14 cellular contexts compared by ENCODE assay signal in the genomic region with DNA sequence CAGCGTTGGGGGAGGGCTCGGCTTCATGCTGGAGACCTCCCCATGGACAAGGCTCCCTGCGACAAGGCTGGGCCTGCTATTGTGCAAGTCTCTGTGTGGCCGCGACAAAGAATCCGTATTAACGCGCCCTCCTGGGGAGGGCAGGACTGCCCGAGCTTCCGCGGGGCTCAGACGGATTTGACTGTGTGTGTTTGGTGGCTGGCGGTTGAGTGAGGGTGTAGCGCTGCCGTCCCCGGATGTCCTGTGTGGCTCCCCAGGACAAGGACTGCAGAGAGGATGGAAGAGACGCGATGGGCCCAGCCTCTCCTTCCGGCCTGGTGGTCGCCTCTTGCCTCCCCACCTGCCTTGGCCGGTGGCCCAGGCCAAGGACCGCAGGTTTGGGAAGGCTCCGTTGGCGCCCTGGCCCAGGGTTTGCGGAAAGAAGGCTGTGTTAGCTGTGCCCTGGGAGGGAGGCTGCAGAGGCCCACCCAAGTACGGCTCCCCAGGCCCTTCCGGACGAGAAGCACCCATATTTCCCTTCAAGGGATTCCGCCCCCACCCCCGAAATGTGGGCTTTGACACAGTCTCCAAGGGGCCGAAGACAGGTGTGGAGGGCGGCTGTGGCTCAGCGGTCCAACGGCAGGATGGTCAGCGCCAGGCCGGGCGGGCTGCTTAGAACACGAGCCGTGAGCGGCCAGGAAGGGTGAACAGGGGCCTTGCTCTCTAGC. TPM values are rescaled to one million over a fixed set of nuclear protein-coding genes. Genes with fewer than 3 reads are reported as not detected.
DNase-seq lines count a peak whose midpoint lies in the region; ATAC-seq and TF ChIP-seq lines count a peak whose summit lies in the region.
"Had no signal": no experiment of that assay in that cellular context is flagged by ENCODE, and none has a peak within 500 bp of the region (broad histone marks: within the 10 kb centered on the region; RNA-seq: fewer than 3 reads in every experiment).

No MANE protein-coding gene starts in this region.

- peaks cover 5% of the 10 kb centered on the region for H3K4me1 Mint-ChIP-seq in T-helper 1 cell treated with Interleukin-12 subunit alpha and Interleukin-12 subunit beta and Interleukin-4 antibody, amounts not matched to agents 30 μg/mL and 1 μg/mL, for 36 hours (ENCODE audit: low read depth)
- H3K4me1 Mint-ChIP-seq in endodermal cell: peaks cover 15% of the 10 kb centered on the region
- peaks cover 38% of the 10 kb centered on the region for H3K4me1 Mint-ChIP-seq in stimulated activated naive CD8-positive, alpha-beta T cell treated with anti-CD3 and anti-CD28 coated beads, Interleukin-15, amount 100 ng/mL, for 72 hours

- no peak overlapping the region for H3K27ac ChIP-seq in cardiac muscle cell
- H3K27ac ChIP-seq in endodermal cell (ENCODE audit: low read depth, low read length): no peak overlapping the region
- no peak overlapping the region for H3K27ac ChIP-seq in body of pancreas

- H3K4me3 ChIP-seq in cardiac muscle cell (peak overlapping the region; percentile 0), endodermal cell (ENCODE audit: low read length) (no peak overlapping the region), body of pancreas (no peak overlapping the region)

- TF ChIP-seq CTCF in cardiac muscle cell (IDR thresholded peaks at IDR 0.05; ENCODE audit: low read depth, low read length): no peak
- no peak for TF ChIP-seq CTCF in endodermal cell (conservative IDR thresholded peaks at IDR 0.05)
- no peak for TF ChIP-seq CTCF in body of pancreas (IDR thresholded peaks at IDR 0.05)

- DNase-seq in cardiac muscle cell (ENCODE audit: low read depth in 1 of 2, low spot score in 1 of 2): no peak
- no peak for DNase-seq in Right ventricle myocardium superior
- peak; percentile 85 for DNase-seq in endodermal cell
- DNase-seq in stimulated activated naive CD8-positive, alpha-beta T cell treated with anti-CD3 and anti-CD28 coated beads, Interleukin-15, amount 100 ng/mL, for 72 hours: peak in 1 of 2 donors; percentile 37
- DNase-seq in amygdala (lab: John Stamatoyannopoulos, UW): no peak
- DNase-seq in body of pancreas: no peak
- no peak for DNase-seq in foreskin melanocyte
- DNase-seq: GDM1; NCI-H446; stimulated activated naive CD4-positive, alpha-beta T cell treated with Interleukin-2 at 50 U/mL for 16 hours had no signal

- 2 to 3% methylated on average over 16 to 40 of the region's 40 CpGs for WGBS in endodermal cell (ENCODE audit: insufficient coverage in 1 of 2, insufficient read length in 1 of 2), 2 experiments
- 4 to 5% methylated on average over 15 to 40 of the region's 40 CpGs for WGBS in body of pancreas, 2 donors

- no peak for ATAC-seq in Right ventricle myocardium superior (ENCODE audit: poor library complexity)
- peak; percentile 69 for ATAC-seq in stimulated activated naive CD8-positive, alpha-beta T cell treated with anti-CD3 and anti-CD28 coated beads, Interleukin-15, amount 100 ng/mL, for 72 hours
- ATAC-seq in body of pancreas: no peak

- no peak overlapping the region for H3K4me3 Mint-ChIP-seq in T-helper 1 cell treated with Interleukin-12 subunit alpha and Interleukin-12 subunit beta and Interleukin-4 antibody, amounts not matched to agents 30 μg/mL and 1 μg/mL, for 36 hours
- H3K4me3 Mint-ChIP-seq in endodermal cell: peak overlapping the region; percentile 6
- peak overlapping the region in 1 of 2 donors; percentile 53 for H3K4me3 Mint-ChIP-seq in stimulated activated naive CD8-positive, alpha-beta T cell treated with anti-CD3 and anti-CD28 coated beads, Interleukin-15, amount 100 ng/mL, for 72 hours

- H3K9me3 Mint-ChIP-seq in T-helper 1 cell treated with Interleukin-12 subunit alpha and Interleukin-12 subunit beta and Interleukin-4 antibody, amounts not matched to agents 30 μg/mL and 1 μg/mL, for 36 hours: no peaks in the 10 kb centered on the region
- H3K9me3 Mint-ChIP-seq in endodermal cell: no peaks in the 10 kb centered on the region
- H3K9me3 Mint-ChIP-seq in stimulated activated naive CD8-positive, alpha-beta T cell treated with anti-CD3 and anti-CD28 coated beads, Interleukin-15, amount 100 ng/mL, for 72 hours: no peaks in the 10 kb centered on the region

- H3K27me3 Mint-ChIP-seq in T-helper 1 cell treated with Interleukin-12 subunit alpha and Interleukin-12 subunit beta and Interleukin-4 antibody, amounts not matched to agents 30 μg/mL and 1 μg/mL, for 36 hours (ENCODE audit: low read depth): peaks cover 65% of the 10 kb centered on the region
- H3K27me3 Mint-ChIP-seq in endodermal cell (ENCODE audit: insufficient read depth): peaks cover 81% of the 10 kb centered on the region
- H3K27me3 Mint-ChIP-seq in stimulated activated naive CD8-positive, alpha-beta T cell treated with anti-CD3 and anti-CD28 coated beads, Interleukin-15, amount 100 ng/mL, for 72 hours: peaks cover 83% of the 10 kb centered on the region

- TF ChIP-seq POLR2A in body of pancreas (IDR thresholded peaks at IDR 0.05): no peak

- H3K27ac Mint-ChIP-seq in T-helper 1 cell treated with Interleukin-12 subunit alpha and Interleukin-12 subunit beta and Interleukin-4 antibody, amounts not matched to agents 30 μg/mL and 1 μg/mL, for 36 hours: peak overlapping the region; percentile 81
- H3K27ac Mint-ChIP-seq in endodermal cell: no peak overlapping the region
- H3K27ac Mint-ChIP-seq in stimulated activated naive CD8-positive, alpha-beta T cell treated with anti-CD3 and anti-CD28 coated beads, Interleukin-15, amount 100 ng/mL, for 72 hours: peak overlapping the region in 1 of 2 donors; percentile 94

- no peaks in the 10 kb centered on the region for H3K9me3 ChIP-seq in cardiac muscle cell (ENCODE audit: low read depth)
- no peaks in the 10 kb centered on the region for H3K9me3 ChIP-seq in endodermal cell (ENCODE audit: control insufficient read depth, low read length)
- no peaks in the 10 kb centered on the region for H3K9me3 ChIP-seq in body of pancreas

- no peaks in the 10 kb centered on the region for H3K36me3 ChIP-seq in cardiac muscle cell
- no peaks in the 10 kb centered on the region for H3K36me3 ChIP-seq in endodermal cell (ENCODE audit: control insufficient read depth, insufficient read depth, low read length)
- no peaks in the 10 kb centered on the region for H3K36me3 ChIP-seq in body of pancreas (replicated peaks in 1 of 2; ENCODE audit: insufficient read depth in 1 of 2, low read depth in 2 of 2)

- H3K4me1 ChIP-seq in cardiac muscle cell (ENCODE audit: low read depth) (no peaks in the 10 kb centered on the region), endodermal cell (ENCODE audit: control insufficient read depth, insufficient read depth, low read length) (no peaks in the 10 kb centered on the region), body of pancreas (peaks cover 17% of the 10 kb centered on the region)

- H3K27me3 ChIP-seq in cardiac muscle cell: peaks cover 100% of the 10 kb centered on the region
- H3K27me3 ChIP-seq in endodermal cell (ENCODE audit: control insufficient read depth, insufficient read depth, low read length, poor library complexity, severe bottlenecking): peaks cover 90% of the 10 kb centered on the region
- peaks cover 0 to 63% of the 10 kb centered on the region in 2 donors for H3K27me3 ChIP-seq in body of pancreas

- H3K9ac ChIP-seq in endodermal cell (ENCODE audit: extremely low read depth, low read length, poor library complexity, severe bottlenecking): no peak overlapping the region

- peaks cover 7% of the 10 kb centered on the region for H3K36me3 Mint-ChIP-seq in T-helper 1 cell treated with Interleukin-12 subunit alpha and Interleukin-12 subunit beta and Interleukin-4 antibody, amounts not matched to agents 30 μg/mL and 1 μg/mL, for 36 hours (ENCODE audit: low read depth)
- no peaks in the 10 kb centered on the region for H3K36me3 Mint-ChIP-seq in endodermal cell (ENCODE audit: low read depth)

- intact Hi-C loops in Right ventricle myocardium superior (cut with DNase I): no loop called here
- intact Hi-C loops in body of pancreas (cut with DNase I): no loop called here

RNA-seq across cellular contexts. Expression of gene UNCX, which starts 2.3 kb away (rescaled TPM):
- total RNA-seq in cardiac muscle cell: 6.4 and 11.8 TPM in 2 replicates
- polyA plus RNA-seq in cardiac muscle cell: 6.7 and 14.6 TPM in 2 replicates
- not detected for total RNA-seq in Right ventricle myocardium superior
- total RNA-seq in endodermal cell: under 1 TPM in 1 of 2 donors, not detected in 1; 0.13 TPM
- polyA plus RNA-seq in endodermal cell (2013, experiment 1 of 2): 15.6 TPM
- polyA plus RNA-seq in endodermal cell (2013, experiment 2 of 2): 11.1 TPM
- not detected for total RNA-seq in body of pancreas
- total RNA-seq: glomerular endothelial cell, lower leg skin had no signal
- polyA plus RNA-seq: adipose tissue had no signal
